14 cellular contexts compared by ENCODE assay signal in the genomic region with DNA sequence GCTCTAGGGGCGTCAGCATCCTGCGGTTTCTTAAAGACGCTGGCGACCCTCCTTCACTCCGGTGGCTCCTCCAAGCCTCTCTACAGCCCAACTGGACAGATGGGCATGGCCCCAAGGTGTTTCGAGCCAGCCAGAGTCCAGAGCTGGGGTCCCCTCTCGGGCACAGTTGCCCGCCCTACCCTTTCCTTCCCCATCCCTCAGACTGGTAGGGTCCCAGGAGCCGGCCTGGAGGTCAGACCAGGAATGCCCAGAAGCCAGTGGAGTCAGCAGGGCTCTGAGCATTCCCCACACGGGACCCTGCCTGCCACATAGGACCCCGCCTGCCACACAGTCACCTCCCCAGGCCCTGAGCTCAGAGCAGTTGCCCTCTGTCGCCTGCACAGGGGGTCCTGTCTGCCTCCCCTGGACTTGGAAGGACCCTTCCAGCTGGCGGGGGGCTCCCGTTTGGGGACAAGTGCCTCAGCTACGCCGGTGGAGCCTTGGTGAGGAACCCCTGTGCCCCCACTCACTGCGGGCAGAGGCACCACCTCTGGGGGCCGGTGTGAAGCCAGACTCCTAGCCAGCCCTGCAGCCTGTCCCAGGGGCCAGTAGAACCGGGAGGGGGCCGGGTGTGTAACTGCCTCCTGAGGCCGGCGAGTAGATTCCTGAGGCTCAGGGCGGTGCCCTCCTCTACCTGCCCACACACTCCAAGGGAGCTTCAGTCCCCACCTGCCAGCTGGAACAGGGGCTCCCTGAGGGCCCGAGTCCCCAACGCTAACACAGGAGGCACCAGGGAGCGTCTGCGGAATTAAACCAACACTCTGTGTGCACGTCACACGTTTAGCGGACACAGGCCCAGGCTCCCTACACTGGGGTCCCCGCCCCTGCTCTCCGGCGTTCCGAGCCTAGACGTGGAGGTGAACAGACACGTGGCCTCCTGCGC. TPM values are rescaled to one million over a fixed set of nuclear protein-coding genes. Genes with fewer than 3 reads are reported as not detected.
DNase-seq lines count a peak whose midpoint lies in the region; ATAC-seq, FAIRE-seq and TF ChIP-seq lines count a peak whose summit lies in the region.
"Had no signal": no experiment of that assay in that cellular context is flagged by ENCODE, and none has a peak within 500 bp of the region (broad histone marks: within the 10 kb centered on the region; RNA-seq: fewer than 3 reads in every experiment).

No MANE protein-coding gene starts in this region.

- FAIRE-seq in HTR-8/SVneo (lab: Jason Lieb, UNC): peak; percentile 80
- FAIRE-seq: GM12878, islet of Langerhans had no signal

- H3K4me1 Mint-ChIP-seq in WTC11 (peaks cover 7% of the 10 kb centered on the region), immature natural killer cell (peaks cover 0 to 1% of the 10 kb centered on the region in 2 donors)

- H3K27me3 ChIP-seq in tibial artery: no peaks in the 10 kb centered on the region
- H3K27me3 ChIP-seq in adrenal gland: no peaks in the 10 kb centered on the region
- H3K27me3 ChIP-seq: tibial nerve had no signal

- POLR2A ChIA-PET in WTC11 (lab: Charles Lee): no interaction called here

- ATAC-seq in WTC11: peak; percentile 19
- ATAC-seq: GM12878 had no signal

- no peak overlapping the region for H3K4me3 Mint-ChIP-seq in WTC11
- H3K4me3 Mint-ChIP-seq in immature natural killer cell: no peak overlapping the region

- H3K4me1 ChIP-seq in tibial artery (peaks cover 5 to 45% (median 41%) of the 10 kb centered on the region in 4 donors), adrenal gland (replicated peaks in 1 of 2) (peaks cover 10 to 13% of the 10 kb centered on the region in 2 donors)

- H3K9me3 Mint-ChIP-seq in WTC11 (no peaks in the 10 kb centered on the region), immature natural killer cell (peaks cover 0 to 2% (median 0%) of the 10 kb centered on the region in 6 donors)

- H3K27ac Mint-ChIP-seq in WTC11 (no peak overlapping the region), immature natural killer cell (no peak overlapping the region)

- H3K27me3 Mint-ChIP-seq in WTC11 (ENCODE audit: low read depth) (no peaks in the 10 kb centered on the region; the same call in 1 of the 2 replicates), immature natural killer cell (ENCODE audit: low read depth in 3 of 3) (peaks cover 0 to 2% (median 1%) of the 10 kb centered on the region in 3 donors)

- intact Hi-C loops in tibial artery (cut with DNase I; ENCODE audit: low total_unique reads): no loop called here
- intact Hi-C loops in adrenal gland (cut with DNase I): no loop called here

- DNase-seq in HTR-8/SVneo (ENCODE audit: insufficient read length, low spot score) (no peak), WTC11 (ENCODE audit: low spot score) (no peak), kidney tubule cell (ENCODE audit: low spot score) (peak; percentile 16), tibial artery (no peak), immature natural killer cell (no peak), adrenal gland (no peak), NCI-H1436 (lab: John Stamatoyannopoulos, UW) (no peak)
- DNase-seq: activated CD8-positive, alpha-beta memory T cell treated with anti-CD3 and anti-CD28 coated beads, Interleukin-2, amount 50 U/mL, for 48 hours; anterior cingulate cortex; NCI-H187 treated with DMSO at 0.1 percent for 48 hours; posterior cingulate gyrus had no signal

- no peak overlapping the region for H3K4me3 ChIP-seq in tibial artery
- H3K4me3 ChIP-seq in adrenal gland: no peak overlapping the region
- H3K4me3 ChIP-seq: GM12878, tibial nerve had no signal

- no peak for TF ChIP-seq CTCF in WTC11 (IDR thresholded peaks at IDR 0.05)
- no peak for TF ChIP-seq CTCF in tibial artery (IDR thresholded peaks at IDR 0.05)
- TF ChIP-seq CTCF in adrenal gland (IDR thresholded peaks at IDR 0.05): no peak

- H3K9me3 ChIP-seq in tibial artery (no peaks in the 10 kb centered on the region), adrenal gland (replicated peaks in 1 of 3) (no peaks in the 10 kb centered on the region)

- CTCF ChIA-PET in WTC11 (lab: Charles Lee): interaction anchor here (0.8 kb wide), 1 partner anchor 23 kb away, joined by 3 read pairs; no protein-coding TSS in a partner anchor

- no peaks in the 10 kb centered on the region for H3K36me3 Mint-ChIP-seq in WTC11
- no peaks in the 10 kb centered on the region for H3K36me3 Mint-ChIP-seq in immature natural killer cell

- no peak for TF ChIP-seq POLR2A in adrenal gland (IDR thresholded peaks at IDR 0.05)

- WGBS in adrenal gland, 4 donors: 87 to 95% (median 89%) methylated on average over 19 to 37 of the region's 37 CpGs

- H3K27ac ChIP-seq in tibial artery (peak overlapping the region; percentile 62 to 66), adrenal gland (peak overlapping the region in 2 of 5 donors; percentile 35 to 36)

- H3K36me3 ChIP-seq in tibial artery (no peaks in the 10 kb centered on the region), adrenal gland (replicated peaks in 1 of 2) (no peaks in the 10 kb centered on the region)
- H3K36me3 ChIP-seq: tibial nerve had no signal

TF ChIP-seq in WTC11, 78 proteins besides CTCF, POLR2A, EP300 and RAD21:
- TF ChIP-seq ZBTB43 (CRISPR knock-in tag; IDR thresholded peaks at IDR 0.05) (no peak), ZNF121 (CRISPR knock-in tag; IDR thresholded peaks at IDR 0.05) (no peak), CREM (CRISPR knock-in tag; IDR thresholded peaks at IDR 0.05) (no peak), TEAD1 (CRISPR knock-in tag; IDR thresholded peaks at IDR 0.05) (no peak), NFE2L1 (CRISPR knock-in tag; IDR thresholded peaks at IDR 0.05) (no peak), ZMAT4 (CRISPR knock-in tag; IDR thresholded peaks at IDR 0.05) (no peak), SMAD4 (CRISPR knock-in tag; IDR thresholded peaks at IDR 0.05) (no peak), NFATC4 (CRISPR knock-in tag; IDR thresholded peaks at IDR 0.05) (no peak), GTF2I (CRISPR knock-in tag; conservative IDR thresholded peaks at IDR 0.05) (no peak), ZNF396 (CRISPR knock-in tag; IDR thresholded peaks at IDR 0.05; ENCODE audit: borderline replicate concordance) (no peak), JUN (CRISPR knock-in tag; IDR thresholded peaks at IDR 0.05) (no peak), GRHL2 (CRISPR knock-in tag; IDR thresholded peaks at IDR 0.05; ENCODE audit: insufficient replicate concordance, severe bottlenecking) (no peak), IRF2 (CRISPR knock-in tag; IDR thresholded peaks at IDR 0.05; ENCODE audit: borderline replicate concordance, low read depth) (no peak), FOXP1 (CRISPR knock-in tag; IDR thresholded peaks at IDR 0.05; ENCODE audit: borderline replicate concordance) (no peak)
- TF ChIP-seq, protein P1, sequence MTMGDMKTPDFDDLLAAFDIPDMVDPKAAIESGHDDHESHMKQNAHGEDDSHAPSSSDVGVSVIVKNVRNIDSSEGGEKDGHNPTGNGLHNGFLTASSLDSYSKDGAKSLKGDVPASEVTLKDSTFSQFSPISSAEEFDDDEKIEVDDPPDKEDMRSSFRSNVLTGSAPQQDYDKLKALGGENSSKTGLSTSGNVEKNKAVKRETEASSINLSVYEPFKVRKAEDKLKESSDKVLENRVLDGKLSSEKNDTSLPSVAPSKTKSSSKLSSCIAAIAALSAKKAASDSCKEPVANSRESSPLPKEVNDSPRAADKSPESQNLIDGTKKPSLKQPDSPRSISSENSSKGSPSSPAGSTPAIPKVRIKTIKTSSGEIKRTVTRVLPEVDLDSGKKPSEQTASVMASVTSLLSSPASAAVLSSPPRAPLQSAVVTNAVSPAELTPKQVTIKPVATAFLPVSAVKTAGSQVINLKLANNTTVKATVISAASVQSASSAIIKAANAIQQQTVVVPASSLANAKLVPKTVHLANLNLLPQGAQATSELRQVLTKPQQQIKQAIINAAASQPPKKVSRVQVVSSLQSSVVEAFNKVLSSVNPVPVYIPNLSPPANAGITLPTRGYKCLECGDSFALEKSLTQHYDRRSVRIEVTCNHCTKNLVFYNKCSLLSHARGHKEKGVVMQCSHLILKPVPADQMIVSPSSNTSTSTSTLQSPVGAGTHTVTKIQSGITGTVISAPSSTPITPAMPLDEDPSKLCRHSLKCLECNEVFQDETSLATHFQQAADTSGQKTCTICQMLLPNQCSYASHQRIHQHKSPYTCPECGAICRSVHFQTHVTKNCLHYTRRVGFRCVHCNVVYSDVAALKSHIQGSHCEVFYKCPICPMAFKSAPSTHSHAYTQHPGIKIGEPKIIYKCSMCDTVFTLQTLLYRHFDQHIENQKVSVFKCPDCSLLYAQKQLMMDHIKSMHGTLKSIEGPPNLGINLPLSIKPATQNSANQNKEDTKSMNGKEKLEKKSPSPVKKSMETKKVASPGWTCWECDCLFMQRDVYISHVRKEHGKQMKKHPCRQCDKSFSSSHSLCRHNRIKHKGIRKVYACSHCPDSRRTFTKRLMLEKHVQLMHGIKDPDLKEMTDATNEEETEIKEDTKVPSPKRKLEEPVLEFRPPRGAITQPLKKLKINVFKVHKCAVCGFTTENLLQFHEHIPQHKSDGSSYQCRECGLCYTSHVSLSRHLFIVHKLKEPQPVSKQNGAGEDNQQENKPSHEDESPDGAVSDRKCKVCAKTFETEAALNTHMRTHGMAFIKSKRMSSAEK (CRISPR knock-in tag; IDR thresholded peaks at IDR 0.05; ENCODE audit: borderline replicate concordance): no peak

RNA-seq across cellular contexts. Expression of gene PDGFA, which starts 19.4 kb away (rescaled TPM):
- total RNA-seq in WTC11 (2021): 114 to 131 TPM (median 129 TPM) in 3 replicates
- polyA plus RNA-seq in immature natural killer cell: under 1 TPM in 2 of 3 donors, not detected in 1; 0.29 to 0.59 TPM
- total RNA-seq in adrenal gland: 10 to 100 TPM; 10.7 to 28.6 (median 14.2) TPM
- polyA plus RNA-seq in adrenal gland: 10 to 100 TPM in 2 of 3 donors, 1 to 10 TPM in 1; 6.2 to 20.8 (median 11.8) TPM
